ENCODE assay signal across 8 cellular contexts in the genomic region with DNA sequence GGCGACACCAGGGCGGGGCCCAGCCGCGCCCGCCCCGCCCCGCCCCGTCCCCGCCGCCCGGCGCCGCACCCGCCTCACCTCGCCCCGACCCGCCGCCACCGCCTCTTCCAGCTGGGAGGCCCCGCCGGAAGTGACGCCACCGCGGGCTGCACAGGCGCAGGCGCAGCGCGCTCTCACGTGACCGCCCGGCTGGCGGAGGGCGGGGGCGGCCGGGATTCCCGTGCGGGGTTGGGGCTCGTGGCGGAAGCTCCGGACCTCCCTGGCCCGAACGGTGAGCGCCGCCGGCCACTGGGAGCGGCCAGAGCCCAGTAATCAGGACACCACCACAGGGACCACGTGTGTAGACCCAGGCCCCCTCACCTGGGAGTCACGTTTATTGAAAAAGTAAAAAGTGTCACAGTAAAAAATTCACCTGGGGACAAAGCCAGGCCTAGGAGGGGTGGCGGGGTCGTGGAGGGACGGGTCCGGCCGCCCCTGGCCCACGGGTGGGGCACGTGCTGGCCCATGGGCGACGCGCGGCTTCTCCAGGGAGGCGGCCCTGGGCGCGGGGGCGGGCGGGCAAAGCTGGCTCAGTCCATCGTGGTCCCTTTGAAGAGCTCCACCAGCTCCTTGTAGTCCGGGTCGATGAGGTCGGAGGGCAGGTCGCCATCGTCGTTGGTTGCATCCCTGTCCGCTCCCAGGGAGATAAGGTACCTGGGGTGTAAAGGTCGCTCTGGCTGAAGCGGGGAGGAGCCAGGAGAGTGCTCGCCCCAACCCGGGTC. TPM values are rescaled to one million over a fixed set of nuclear protein-coding genes. Genes with fewer than 3 reads are reported as not detected.
DNase-seq lines count a peak whose midpoint lies in the region; ATAC-seq and TF ChIP-seq lines count a peak whose summit lies in the region.

A gene with protein sequence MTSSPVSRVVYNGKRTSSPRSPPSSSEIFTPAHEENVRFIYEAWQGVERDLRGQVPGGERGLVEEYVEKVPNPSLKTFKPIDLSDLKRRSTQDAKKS (minus strand): TSS at position 132 of the 761 bp plus-strand sequence. CDS start 8,785 bp downstream, outside the sequence.

- H3K36me3 ChIP-seq in BJ (ENCODE audit: control insufficient read depth, insufficient read depth, low read length) (no peaks in the 10 kb centered on the region), liver (ENCODE audit: control insufficient read depth in 4 of 4, insufficient read depth in 3 of 4, low read depth in 1 of 4, low read length in 3 of 4) (no peaks in the 10 kb centered on the region)

- peak within 1 kb of the TSS; percentile 84 for H3K4me3 ChIP-seq in BJ (ENCODE audit: low read depth, low read length)
- peak within 1 kb of the TSS; percentile 59 to 80 (median 71) for H3K4me3 ChIP-seq in liver (ENCODE audit: low read depth in 1 of 3, low read length in 3 of 3)

- no peaks in the 10 kb centered on the region for H3K9me3 ChIP-seq in liver (ENCODE audit: control insufficient read depth in 4 of 4, low read length in 3 of 4)

- POLR2A ChIA-PET in BJ (lab: Charles Lee) = interaction anchor here (0.6 kb wide), 1 partner anchor 122 kb away, joined by 3 read pairs; no protein-coding TSS in a partner anchor

- ATAC-seq in GM19372 (IDR thresholded peaks at IDR 0.05; ENCODE audit: low read depth, unreplicated experiment) = peak; percentile 13
- ATAC-seq in HG03571 (IDR thresholded peaks at IDR 0.05; ENCODE audit: unreplicated experiment) = peak; percentile 68

- under 1% methylated on average over 76 of the region's 76 CpGs for WGBS in liver

- TF ChIP-seq CTCF in BJ (IDR thresholded peaks at IDR 0.05; ENCODE audit: insufficient read depth, low read depth, low read length) (no peak), liver (IDR thresholded peaks at IDR 0.05; ENCODE audit: low read depth, low read length, missing input control) (no peak)

- H3K27ac ChIP-seq in liver (ENCODE audit: low read depth in 1 of 2, low read length in 2 of 2) = peak within 1 kb of the TSS; percentile 91 to 94

- H3K27me3 ChIP-seq in BJ (ENCODE audit: control insufficient read depth, insufficient read depth, low read length) (no peaks in the 10 kb centered on the region), liver (ENCODE audit: control insufficient read depth in 4 of 4, insufficient read depth in 4 of 4, low read length in 3 of 4) (no peaks in the 10 kb centered on the region)

- peak in 1 of 2 donors; percentile 16 for TF ChIP-seq RAD21 in liver (IDR thresholded peaks at IDR 0.05)

- CTCF ChIA-PET in BJ (lab: Yijun Ruan, JAX) = interaction anchor here (0.7 kb wide), 1 partner anchor 197 kb away, joined by 3 read pairs; no protein-coding TSS in a partner anchor

- H3K9ac ChIP-seq in liver (ENCODE audit: low read depth in 1 of 2, low read length in 2 of 2) = peak within 1 kb of the TSS; percentile 80 to 82

- DNase-seq in BJ (ENCODE audit: low read depth) (peak; percentile 40), NCI-H82 (lab: John Stamatoyannopoulos, UW) (peak; percentile 97), dermis microvascular lymphatic vessel endothelial cell (ENCODE audit: low read depth in 2 of 2) (peak; percentile 81 to 95)
- DNase-seq in activated CD4-positive, alpha-beta T cell treated with anti-CD3 and anti-CD28 coated beads, Interleukin-2, amount 50 U/mL, for 48 hours = peak; percentile 95 to 96
- DNase-seq in stimulated activated CD4-positive, alpha-beta T cell treated with anti-CD3 and anti-CD28 coated beads, Interleukin-4, amount 100 ng/mL, for 1 hour = peak; percentile 97

- peaks cover 9 to 33% (median 21%) of the 10 kb centered on the region in 4 donors for H3K4me1 ChIP-seq in liver (ENCODE audit: control insufficient read depth in 4 of 4, insufficient read depth in 4 of 4, low read length in 3 of 4)

TF ChIP-seq in liver, 16 proteins besides CTCF, POLR2A, EP300 and RAD21:
- peak; percentile 79 to 87 for TF ChIP-seq RXRA (IDR thresholded peaks at IDR 0.05)
- peak in 1 of 2 donors; percentile 79 for TF ChIP-seq GABPA (IDR thresholded peaks at IDR 0.05 in 1 of 2, conservative IDR thresholded peaks at IDR 0.05 in 1 of 2)
- peak; percentile 55 to 77 for TF ChIP-seq EGR1 (IDR thresholded peaks at IDR 0.05; ENCODE audit: low read depth in 2 of 2)
- TF ChIP-seq, protein P1, sequence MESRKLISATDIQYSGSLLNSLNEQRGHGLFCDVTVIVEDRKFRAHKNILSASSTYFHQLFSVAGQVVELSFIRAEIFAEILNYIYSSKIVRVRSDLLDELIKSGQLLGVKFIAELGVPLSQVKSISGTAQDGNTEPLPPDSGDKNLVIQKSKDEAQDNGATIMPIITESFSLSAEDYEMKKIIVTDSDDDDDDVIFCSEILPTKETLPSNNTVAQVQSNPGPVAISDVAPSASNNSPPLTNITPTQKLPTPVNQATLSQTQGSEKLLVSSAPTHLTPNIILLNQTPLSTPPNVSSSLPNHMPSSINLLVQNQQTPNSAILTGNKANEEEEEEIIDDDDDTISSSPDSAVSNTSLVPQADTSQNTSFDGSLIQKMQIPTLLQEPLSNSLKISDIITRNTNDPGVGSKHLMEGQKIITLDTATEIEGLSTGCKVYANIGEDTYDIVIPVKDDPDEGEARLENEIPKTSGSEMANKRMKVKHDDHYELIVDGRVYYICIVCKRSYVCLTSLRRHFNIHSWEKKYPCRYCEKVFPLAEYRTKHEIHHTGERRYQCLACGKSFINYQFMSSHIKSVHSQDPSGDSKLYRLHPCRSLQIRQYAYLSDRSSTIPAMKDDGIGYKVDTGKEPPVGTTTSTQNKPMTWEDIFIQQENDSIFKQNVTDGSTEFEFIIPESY (IDR thresholded peaks at IDR 0.05) = no peak
- TF ChIP-seq YY1 (IDR thresholded peaks at IDR 0.05) = peak; percentile 63
- TF ChIP-seq HNF4A (conservative IDR thresholded peaks at IDR 0.05) = peak; percentile 88 to 95
- TF ChIP-seq FOXA2 (IDR thresholded peaks at IDR 0.05) = no peak
- no peak for TF ChIP-seq FOXA1 (IDR thresholded peaks at IDR 0.05)
- TF ChIP-seq, protein P2, sequence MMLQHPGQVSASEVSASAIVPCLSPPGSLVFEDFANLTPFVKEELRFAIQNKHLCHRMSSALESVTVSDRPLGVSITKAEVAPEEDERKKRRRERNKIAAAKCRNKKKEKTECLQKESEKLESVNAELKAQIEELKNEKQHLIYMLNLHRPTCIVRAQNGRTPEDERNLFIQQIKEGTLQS (IDR thresholded peaks at IDR 0.05) = no peak
- TF ChIP-seq NR2F2 (IDR thresholded peaks at IDR 0.05) = no peak
- TF ChIP-seq TAF1 (conservative IDR thresholded peaks at IDR 0.05) = no peak
- peak; percentile 81 for TF ChIP-seq SP1 (IDR thresholded peaks at IDR 0.05)
- peak; percentile 84 for TF ChIP-seq HNF4G (IDR thresholded peaks at IDR 0.05)

RNA-seq across cellular contexts. Expression of the gene that starts here (rescaled TPM):
- polyA plus RNA-seq in BJ (2011; rRNA removed) = 64.9 and 89.8 TPM in 2 replicates
- polyA minus RNA-seq in BJ (2011; rRNA and poly(A)+ RNA removed) = 21.9 and 26.0 TPM in 2 replicates
- total RNA-seq in dermis microvascular lymphatic vessel endothelial cell = 81.8 and 133 TPM in 2 replicates
- total RNA-seq in liver = 10 to 100 TPM; 16.6 to 42.0 TPM
- polyA plus RNA-seq in liver = 10 to 100 TPM; 24.2 to 28.2 TPM

Comparison
In these comparisons a context has a peak if more than half of its experiments do, and no peak if none do; other contexts are left out.
1. Peak in every context shown above with its lines: DNase-seq, ATAC-seq, H3K4me3 ChIP-seq and H3K27ac ChIP-seq.
2. DNase-seq: peak in every context shown above with its lines; median percentile 97 in NCI-H82; 97 in stimulated activated CD4-positive, alpha-beta T cell treated with anti-CD3 and anti-CD28 coated beads, Interleukin-4, amount 100 ng/mL, for 1 hour; 96 in activated CD4-positive, alpha-beta T cell treated with anti-CD3 and anti-CD28 coated beads, Interleukin-2, amount 50 U/mL, for 48 hours; 88 in dermis microvascular lymphatic vessel endothelial cell; 40 in BJ.